In genomic region chr12:79690156-79690605, GRCh38 we compare ENCODE assay signal across 8 cellular contexts. TPM values are rescaled to one million over a fixed set of nuclear protein-coding genes. Genes with fewer than 3 reads are reported as not detected.
DNase-seq lines count a peak whose midpoint lies in the region; ATAC-seq and TF ChIP-seq lines count a peak whose summit lies in the region.

No MANE protein-coding gene starts in this region.

- H3K4me3 ChIP-seq in WERI-Rb-1 (ENCODE audit: low read depth, low read length): peak overlapping the region; percentile 96

- peak; percentile 27 for ATAC-seq in GM19397 (IDR thresholded peaks at IDR 0.05; ENCODE audit: unreplicated experiment)
- ATAC-seq in HG03439 (IDR thresholded peaks at IDR 0.05; ENCODE audit: unreplicated experiment): peak; percentile 35
- peak; percentile 20 to 45 for ATAC-seq in left cardiac atrium
- ATAC-seq in sciatic nerve: peak; percentile 41

- intact Hi-C loops in left cardiac atrium (cut with DNase I) (no loop called here), sciatic nerve (cut with DNase I) (no loop called here)

- H3K9me3 ChIP-seq in WERI-Rb-1 (ENCODE audit: severe bottlenecking): no peaks in the 10 kb centered on the region

- DNase-seq in ELR (ENCODE audit: low read depth): peak; percentile 64
- DNase-seq in WERI-Rb-1: peak; percentile 48
- DNase-seq in left cardiac atrium: peak; percentile 48
- DNase-seq in sciatic nerve (ENCODE audit: low spot score): peak; percentile 82
- DNase-seq in SKM-1 treated with dmso at 0.1 percent for 144 hours (lab: John Stamatoyannopoulos, UW; ENCODE audit: unreplicated experiment): no peak
- no peak for DNase-seq in middle frontal gyrus (ENCODE audit: extremely low spot score, low spot score)

- no peaks in the 10 kb centered on the region for H3K27me3 ChIP-seq in WERI-Rb-1 (ENCODE audit: insufficient read depth, low read depth, severe bottlenecking)

- H3K36me3 ChIP-seq in WERI-Rb-1: peaks cover 7% of the 10 kb centered on the region

- H3K27ac ChIP-seq in WERI-Rb-1: peak overlapping the region; percentile 98

- no peak for TF ChIP-seq CTCF in WERI-Rb-1 (IDR thresholded peaks at IDR 0.05; ENCODE audit: low read depth, low read length)

RNA-seq across cellular contexts. Expression of gene PAWR, which starts 0.6 kb away (rescaled TPM):
- 10 to 100 TPM; 23.7 to 26.1 TPM for total RNA-seq in left cardiac atrium
- 117 TPM for total RNA-seq in sciatic nerve

Comparison
In these comparisons a context has a peak if more than half of its experiments do, and no peak if none do; other contexts are left out.
1. DNase-seq: peak in ELR (single experiment), WERI-Rb-1 (single experiment), left cardiac atrium (single experiment) and sciatic nerve (single experiment); none in SKM-1 treated with dmso at 0.1 percent for 144 hours (single experiment) and middle frontal gyrus (single experiment).
2. Peak in every context shown above with its lines, with median percentiles within 50 percentile points of each other: ATAC-seq.